ENCODE assay signal across 1 cellular context in genomic region chr22:46947516-46948260, GRCh38.
TF ChIP-seq lines count a peak whose summit lies in the region.

No MANE protein-coding gene starts in this region.

TF ChIP-seq in H1, 55 proteins besides CTCF, POLR2A, EP300 and RAD21:
- TF ChIP-seq BRCA1 (IDR thresholded peaks at IDR 0.05; ENCODE audit: low read depth, low read length) (no peak), SIX5 (IDR thresholded peaks at IDR 0.05; ENCODE audit: low read depth, low read length) (no peak), EZH2 (IDR thresholded peaks at IDR 0.05; ENCODE audit: low read depth, low read length, severe bottlenecking) (no peak), SP4 (IDR thresholded peaks at IDR 0.05; ENCODE audit: low read length) (no peak), RXRA (IDR thresholded peaks at IDR 0.05; ENCODE audit: insufficient read depth, low read depth, low read length) (no peak), POU5F1 (IDR thresholded peaks at IDR 0.05; ENCODE audit: low read depth, low read length) (no peak), TAF7 (optimal IDR thresholded peaks at IDR 0.05; ENCODE audit: borderline replicate concordance, low read depth, low read length) (no peak), JUN (IDR thresholded peaks at IDR 0.05; ENCODE audit: low read depth, low read length) (no peak), MAFK (IDR thresholded peaks at IDR 0.05; ENCODE audit: low read depth, low read length) (no peak), CHD7 (IDR thresholded peaks at IDR 0.05; ENCODE audit: insufficient replicate concordance, low read length) (no peak), GTF2F1 (IDR thresholded peaks at IDR 0.05; ENCODE audit: borderline replicate concordance, low read depth, low read length) (no peak), SP1 (IDR thresholded peaks at IDR 0.05; ENCODE audit: low read depth, low read length) (no peak), CEBPB (IDR thresholded peaks at IDR 0.05; ENCODE audit: low read depth, low read length) (no peak), YY1 (IDR thresholded peaks at IDR 0.05; ENCODE audit: low read depth, low read length) (no peak), GABPA (IDR thresholded peaks at IDR 0.05; ENCODE audit: borderline replicate concordance, insufficient read depth, low read length) (no peak), NANOG (IDR thresholded peaks at IDR 0.05; ENCODE audit: insufficient read depth, low read depth, low read length, poor library complexity, severe bottlenecking) (no peak)
- TF ChIP-seq, protein P1, sequence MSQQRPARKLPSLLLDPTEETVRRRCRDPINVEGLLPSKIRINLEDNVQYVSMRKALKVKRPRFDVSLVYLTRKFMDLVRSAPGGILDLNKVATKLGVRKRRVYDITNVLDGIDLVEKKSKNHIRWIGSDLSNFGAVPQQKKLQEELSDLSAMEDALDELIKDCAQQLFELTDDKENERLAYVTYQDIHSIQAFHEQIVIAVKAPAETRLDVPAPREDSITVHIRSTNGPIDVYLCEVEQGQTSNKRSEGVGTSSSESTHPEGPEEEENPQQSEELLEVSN (IDR thresholded peaks at IDR 0.05): no peak
